ENCODE assay signal across 11 cellular contexts in the genomic region with DNA sequence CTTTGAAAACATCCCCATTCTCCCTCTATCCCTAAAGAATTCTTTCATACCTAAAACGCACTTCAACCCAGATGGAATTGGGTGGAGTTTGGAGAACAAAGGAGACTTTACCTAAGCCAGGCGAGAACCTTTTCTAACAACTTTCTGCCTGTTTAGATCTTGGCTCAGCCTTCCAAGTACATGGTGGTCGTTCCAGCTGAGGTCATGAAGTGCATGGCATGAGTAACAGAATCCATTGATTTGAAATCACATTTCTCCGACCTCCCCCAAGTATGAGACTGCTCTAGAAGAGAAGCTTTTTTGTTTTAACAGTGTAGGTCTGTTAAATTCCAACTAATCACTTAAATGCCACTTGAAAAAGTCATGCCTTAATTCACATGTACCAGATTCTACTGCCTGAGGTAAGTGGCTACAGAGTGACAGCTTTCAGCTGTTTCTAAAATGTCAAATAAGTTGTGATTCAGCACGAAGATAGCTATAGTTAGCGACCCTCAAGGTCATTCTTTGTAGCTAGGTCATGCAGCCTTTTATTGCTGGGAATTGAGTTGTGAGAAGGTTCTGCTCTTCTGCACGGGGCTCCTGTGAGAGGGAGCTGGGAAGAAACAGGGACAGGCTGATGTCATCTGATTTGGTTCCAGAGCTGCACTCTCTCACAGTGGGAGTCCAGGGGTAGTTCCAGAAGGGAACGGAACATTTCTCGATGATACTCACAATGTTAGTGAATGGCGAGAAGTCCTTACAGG.
DNase-seq lines count a peak whose midpoint lies in the region; ATAC-seq and TF ChIP-seq lines count a peak whose summit lies in the region.
"Had no signal": no experiment of that assay in that cellular context is flagged by ENCODE, and none has a peak within 500 bp of the region (broad histone marks: within the 10 kb centered on the region; RNA-seq: fewer than 3 reads in every experiment).

No MANE protein-coding gene starts in this region.

- no peaks in the 10 kb centered on the region for H3K27me3 Mint-ChIP-seq in mesothelial cell of epicardium (ENCODE audit: low read depth)

- peak overlapping the region; percentile 20 for H3K27ac ChIP-seq in cingulate gyrus (ENCODE audit: low read depth, low read length)
- H3K27ac ChIP-seq in thyroid gland: peak overlapping the region; percentile 86 to 89 (median 87)
- no peak overlapping the region for H3K27ac ChIP-seq in WERI-Rb-1
- H3K27ac ChIP-seq: KMS-11 had no signal

- intact Hi-C loops in thyroid gland (cut with DNase I): no loop called here

- peaks cover 33% of the 10 kb centered on the region for H3K36me3 Mint-ChIP-seq in mesothelial cell of epicardium

- H3K27ac Mint-ChIP-seq in mesothelial cell of epicardium: peak overlapping the region; percentile 83

- H3K4me3 Mint-ChIP-seq in mesothelial cell of epicardium: no peak overlapping the region

- WGBS in thyroid gland, 2 donors: 26 to 33% methylated on average over 10 of the region's 10 CpGs

- peak in 1 of 2 donors; percentile 39 for TF ChIP-seq POLR2A in thyroid gland (IDR thresholded peaks at IDR 0.05)

- H3K9me3 ChIP-seq in thyroid gland (no peaks in the 10 kb centered on the region), WERI-Rb-1 (ENCODE audit: severe bottlenecking) (no peaks in the 10 kb centered on the region)
- H3K9me3 ChIP-seq: tibial nerve had no signal

- peaks cover 21 to 22% of the 10 kb centered on the region in 2 donors for H3K36me3 ChIP-seq in thyroid gland
- peaks cover 4% of the 10 kb centered on the region; the same call in 1 of the 2 replicates for H3K36me3 ChIP-seq in WERI-Rb-1

- peaks cover 61 to 76% of the 10 kb centered on the region in 2 donors for H3K4me1 ChIP-seq in thyroid gland

- no peaks in the 10 kb centered on the region for H3K27me3 ChIP-seq in thyroid gland
- H3K27me3 ChIP-seq in WERI-Rb-1 (ENCODE audit: insufficient read depth, low read depth, severe bottlenecking): no peaks in the 10 kb centered on the region
- H3K27me3 ChIP-seq: tibial nerve had no signal

- peaks cover 79% of the 10 kb centered on the region for H3K4me1 Mint-ChIP-seq in mesothelial cell of epicardium

- H3K4me3 ChIP-seq in thyroid gland (replicated peaks in 1 of 3) (no peak overlapping the region), WERI-Rb-1 (ENCODE audit: low read depth, low read length) (no peak overlapping the region)

- TF ChIP-seq CTCF in mesothelial cell of epicardium (IDR thresholded peaks at IDR 0.05; ENCODE audit: unreplicated experiment) (no peak), thyroid gland (IDR thresholded peaks at IDR 0.05) (no peak), WERI-Rb-1 (IDR thresholded peaks at IDR 0.05; ENCODE audit: low read depth, low read length) (no peak)

- H3K9me3 Mint-ChIP-seq in mesothelial cell of epicardium: no peaks in the 10 kb centered on the region

- ATAC-seq in HG02623 (IDR thresholded peaks at IDR 0.05; ENCODE audit: unreplicated experiment): no peak
- no peak for ATAC-seq in GM21529 (IDR thresholded peaks at IDR 0.05; ENCODE audit: unreplicated experiment)

- DNase-seq in NCI-H524 (lab: John Stamatoyannopoulos, UW): peak; percentile 9 to 41
- DNase-seq in NCI-H524 treated with DMSO at 0.1 percent for 48 hours (lab: John Stamatoyannopoulos, UW): no peak
- DNase-seq in mesothelial cell of epicardium (ENCODE audit: low spot score in 2 of 2, unreplicated experiment in 2 of 2): no peak
- DNase-seq in thyroid gland: peak; percentile 77 to 78
- no peak for DNase-seq in WERI-Rb-1
- DNase-seq: NCI-H2029 had no signal

Comparison
In these comparisons a context has a peak if more than half of its experiments do, and no peak if none do; other contexts are left out.
1. DNase-seq: peak in NCI-H524 (2 of 2) and thyroid gland (2 of 2); none in NCI-H524 treated with DMSO at 0.1 percent for 48 hours (single experiment), mesothelial cell of epicardium (0 of 2) and WERI-Rb-1 (single experiment).